1 cellular context compared by ENCODE assay signal in the genomic region with DNA sequence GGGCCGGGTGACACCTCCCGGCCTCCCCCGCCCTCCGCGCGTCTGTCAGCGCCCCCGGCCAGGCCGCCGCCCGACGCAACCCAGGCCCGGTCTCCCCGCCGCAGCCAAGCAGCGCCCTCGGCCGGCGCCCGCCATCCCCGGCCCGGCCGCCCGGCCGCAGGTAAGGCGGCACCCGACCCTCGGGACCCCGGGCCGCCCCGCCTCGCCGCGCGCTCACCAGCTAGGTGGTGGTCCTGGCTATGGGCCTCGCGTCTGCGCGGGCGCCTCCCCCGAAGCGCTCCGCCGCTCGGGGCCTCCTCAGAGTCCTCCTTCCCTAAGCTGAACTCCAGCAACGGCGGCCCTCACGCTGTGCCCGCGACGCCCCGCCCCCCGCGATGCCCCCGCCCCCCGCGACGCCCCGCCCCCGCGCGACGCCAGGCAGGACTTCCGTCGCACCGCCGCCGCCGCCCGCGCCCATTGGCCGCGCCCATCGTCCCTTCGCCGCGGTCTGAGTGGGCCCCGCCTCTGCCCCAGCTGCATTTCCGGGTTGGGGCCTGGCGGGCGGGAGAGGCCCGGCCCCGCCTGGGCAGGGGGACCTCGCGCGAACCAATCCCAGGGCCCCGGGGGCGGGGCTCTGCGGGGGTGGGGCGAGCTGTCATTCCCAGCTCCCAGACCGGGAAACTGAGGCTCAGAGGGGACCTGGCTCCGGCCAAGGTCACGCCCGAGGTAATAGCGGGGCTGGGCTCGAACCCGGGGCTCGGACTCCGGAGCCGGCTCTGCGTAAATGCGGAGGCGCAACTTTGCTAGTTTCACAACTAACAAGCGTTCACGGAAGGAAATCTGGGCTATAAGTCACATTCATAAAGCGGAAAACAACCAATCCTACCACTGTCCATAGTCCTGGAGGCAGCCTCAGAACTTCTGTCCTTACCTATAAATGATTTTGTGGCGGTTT.
TF ChIP-seq lines count a peak whose summit lies in the region.

No MANE protein-coding gene starts in this region.

TF ChIP-seq in HepG2, 621 proteins besides CTCF, POLR2A, EP300 and RAD21 (continued from another document and continues in another):
- TF ChIP-seq, protein P1, sequence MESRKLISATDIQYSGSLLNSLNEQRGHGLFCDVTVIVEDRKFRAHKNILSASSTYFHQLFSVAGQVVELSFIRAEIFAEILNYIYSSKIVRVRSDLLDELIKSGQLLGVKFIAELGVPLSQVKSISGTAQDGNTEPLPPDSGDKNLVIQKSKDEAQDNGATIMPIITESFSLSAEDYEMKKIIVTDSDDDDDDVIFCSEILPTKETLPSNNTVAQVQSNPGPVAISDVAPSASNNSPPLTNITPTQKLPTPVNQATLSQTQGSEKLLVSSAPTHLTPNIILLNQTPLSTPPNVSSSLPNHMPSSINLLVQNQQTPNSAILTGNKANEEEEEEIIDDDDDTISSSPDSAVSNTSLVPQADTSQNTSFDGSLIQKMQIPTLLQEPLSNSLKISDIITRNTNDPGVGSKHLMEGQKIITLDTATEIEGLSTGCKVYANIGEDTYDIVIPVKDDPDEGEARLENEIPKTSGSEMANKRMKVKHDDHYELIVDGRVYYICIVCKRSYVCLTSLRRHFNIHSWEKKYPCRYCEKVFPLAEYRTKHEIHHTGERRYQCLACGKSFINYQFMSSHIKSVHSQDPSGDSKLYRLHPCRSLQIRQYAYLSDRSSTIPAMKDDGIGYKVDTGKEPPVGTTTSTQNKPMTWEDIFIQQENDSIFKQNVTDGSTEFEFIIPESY (CRISPR knock-in tag; IDR thresholded peaks at IDR 0.05) = no peak
- peak; percentile 55 for TF ChIP-seq PHF8 (CRISPR knock-in tag; IDR thresholded peaks at IDR 0.05)
- TF ChIP-seq MATR3 (CRISPR knock-in tag; IDR thresholded peaks at IDR 0.05) = no peak
- no peak for TF ChIP-seq ZNF10 (CRISPR knock-in tag; IDR thresholded peaks at IDR 0.05; ENCODE audit: borderline replicate concordance, low read depth)
- peak; percentile 71 for TF ChIP-seq PPARG (CRISPR knock-in tag; conservative IDR thresholded peaks at IDR 0.05)
- TF ChIP-seq FOSL1 (CRISPR knock-in tag; IDR thresholded peaks at IDR 0.05; ENCODE audit: borderline replicate concordance) = no peak
- TF ChIP-seq ZZZ3 (CRISPR knock-in tag; IDR thresholded peaks at IDR 0.05; ENCODE audit: borderline replicate concordance) = no peak
- TF ChIP-seq PCBP2 (optimal IDR thresholded peaks at IDR 0.05; ENCODE audit: low read depth, low read length, poor library complexity, severe bottlenecking) = no peak
- no peak for TF ChIP-seq GFI1 (CRISPR knock-in tag; IDR thresholded peaks at IDR 0.05; ENCODE audit: borderline replicate concordance)
- TF ChIP-seq, protein P2, sequence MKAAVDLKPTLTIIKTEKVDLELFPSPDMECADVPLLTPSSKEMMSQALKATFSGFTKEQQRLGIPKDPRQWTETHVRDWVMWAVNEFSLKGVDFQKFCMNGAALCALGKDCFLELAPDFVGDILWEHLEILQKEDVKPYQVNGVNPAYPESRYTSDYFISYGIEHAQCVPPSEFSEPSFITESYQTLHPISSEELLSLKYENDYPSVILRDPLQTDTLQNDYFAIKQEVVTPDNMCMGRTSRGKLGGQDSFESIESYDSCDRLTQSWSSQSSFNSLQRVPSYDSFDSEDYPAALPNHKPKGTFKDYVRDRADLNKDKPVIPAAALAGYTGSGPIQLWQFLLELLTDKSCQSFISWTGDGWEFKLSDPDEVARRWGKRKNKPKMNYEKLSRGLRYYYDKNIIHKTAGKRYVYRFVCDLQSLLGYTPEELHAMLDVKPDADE (CRISPR knock-in tag; IDR thresholded peaks at IDR 0.05) = no peak
- TF ChIP-seq HDAC2 (CRISPR knock-in tag; IDR thresholded peaks at IDR 0.05) = no peak
- no peak for TF ChIP-seq TCF7L2 (IDR thresholded peaks at IDR 0.05; ENCODE audit: low read depth, low read length)
- TF ChIP-seq HDAC6 (IDR thresholded peaks at IDR 0.05; ENCODE audit: low read depth, low read length) = no peak
- no peak for TF ChIP-seq MED8 (CRISPR knock-in tag; IDR thresholded peaks at IDR 0.05; ENCODE audit: insufficient replicate concordance)
- no peak for TF ChIP-seq JUND (CRISPR knock-in tag; IDR thresholded peaks at IDR 0.05)
- TF ChIP-seq, protein P3, sequence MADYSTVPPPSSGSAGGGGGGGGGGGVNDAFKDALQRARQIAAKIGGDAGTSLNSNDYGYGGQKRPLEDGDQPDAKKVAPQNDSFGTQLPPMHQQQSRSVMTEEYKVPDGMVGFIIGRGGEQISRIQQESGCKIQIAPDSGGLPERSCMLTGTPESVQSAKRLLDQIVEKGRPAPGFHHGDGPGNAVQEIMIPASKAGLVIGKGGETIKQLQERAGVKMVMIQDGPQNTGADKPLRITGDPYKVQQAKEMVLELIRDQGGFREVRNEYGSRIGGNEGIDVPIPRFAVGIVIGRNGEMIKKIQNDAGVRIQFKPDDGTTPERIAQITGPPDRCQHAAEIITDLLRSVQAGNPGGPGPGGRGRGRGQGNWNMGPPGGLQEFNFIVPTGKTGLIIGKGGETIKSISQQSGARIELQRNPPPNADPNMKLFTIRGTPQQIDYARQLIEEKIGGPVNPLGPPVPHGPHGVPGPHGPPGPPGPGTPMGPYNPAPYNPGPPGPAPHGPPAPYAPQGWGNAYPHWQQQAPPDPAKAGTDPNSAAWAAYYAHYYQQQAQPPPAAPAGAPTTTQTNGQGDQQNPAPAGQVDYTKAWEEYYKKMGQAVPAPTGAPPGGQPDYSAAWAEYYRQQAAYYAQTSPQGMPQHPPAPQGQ (CRISPR knock-in tag; IDR thresholded peaks at IDR 0.05; ENCODE audit: borderline replicate concordance) = no peak
- no peak for TF ChIP-seq ZNF256 (CRISPR knock-in tag; conservative IDR thresholded peaks at IDR 0.05)
- no peak for TF ChIP-seq ZNF567 (CRISPR knock-in tag; IDR thresholded peaks at IDR 0.05; ENCODE audit: borderline replicate concordance)
- TF ChIP-seq, protein P4, sequence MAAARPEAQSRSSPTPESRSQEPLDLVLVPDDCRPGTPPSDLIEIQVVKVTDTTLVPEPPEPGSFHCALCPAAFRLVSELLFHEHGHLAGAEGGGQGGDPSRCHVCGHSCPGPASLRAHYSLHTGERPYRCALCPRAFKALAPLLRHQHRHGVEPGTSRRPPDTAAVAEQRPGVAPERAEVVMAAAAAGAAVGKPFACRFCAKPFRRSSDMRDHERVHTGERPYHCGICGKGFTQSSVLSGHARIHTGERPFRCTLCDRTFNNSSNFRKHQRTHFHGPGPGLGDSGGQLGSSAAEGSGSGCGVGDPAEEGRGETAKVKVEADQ (CRISPR knock-in tag; IDR thresholded peaks at IDR 0.05; ENCODE audit: borderline replicate concordance) = no peak
- no peak for TF ChIP-seq ZNF383 (CRISPR knock-in tag; IDR thresholded peaks at IDR 0.05; ENCODE audit: borderline replicate concordance)
- 0 out of 2 replicates have a peak, but pooled peaks have one; percentile 31 for TF ChIP-seq GTF2F1 (IDR thresholded peaks at IDR 0.05; ENCODE audit: low read length)
- TF ChIP-seq TCF7 (IDR thresholded peaks at IDR 0.05; ENCODE audit: low read depth) = no peak
- no peak for TF ChIP-seq ZFP41 (CRISPR knock-in tag; IDR thresholded peaks at IDR 0.05; ENCODE audit: borderline replicate concordance)
- TF ChIP-seq, protein P5, sequence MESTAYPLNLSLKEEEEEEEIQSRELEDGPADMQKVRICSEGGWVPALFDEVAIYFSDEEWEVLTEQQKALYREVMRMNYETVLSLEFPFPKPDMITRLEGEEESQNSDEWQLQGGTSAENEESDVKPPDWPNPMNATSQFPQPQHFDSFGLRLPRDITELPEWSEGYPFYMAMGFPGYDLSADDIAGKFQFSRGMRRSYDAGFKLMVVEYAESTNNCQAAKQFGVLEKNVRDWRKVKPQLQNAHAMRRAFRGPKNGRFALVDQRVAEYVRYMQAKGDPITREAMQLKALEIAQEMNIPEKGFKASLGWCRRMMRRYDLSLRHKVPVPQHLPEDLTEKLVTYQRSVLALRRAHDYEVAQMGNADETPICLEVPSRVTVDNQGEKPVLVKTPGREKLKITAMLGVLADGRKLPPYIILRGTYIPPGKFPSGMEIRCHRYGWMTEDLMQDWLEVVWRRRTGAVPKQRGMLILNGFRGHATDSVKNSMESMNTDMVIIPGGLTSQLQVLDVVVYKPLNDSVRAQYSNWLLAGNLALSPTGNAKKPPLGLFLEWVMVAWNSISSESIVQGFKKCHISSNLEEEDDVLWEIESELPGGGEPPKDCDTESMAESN (CRISPR knock-in tag; conservative IDR thresholded peaks at IDR 0.05) = no peak
- TF ChIP-seq, protein P6, sequence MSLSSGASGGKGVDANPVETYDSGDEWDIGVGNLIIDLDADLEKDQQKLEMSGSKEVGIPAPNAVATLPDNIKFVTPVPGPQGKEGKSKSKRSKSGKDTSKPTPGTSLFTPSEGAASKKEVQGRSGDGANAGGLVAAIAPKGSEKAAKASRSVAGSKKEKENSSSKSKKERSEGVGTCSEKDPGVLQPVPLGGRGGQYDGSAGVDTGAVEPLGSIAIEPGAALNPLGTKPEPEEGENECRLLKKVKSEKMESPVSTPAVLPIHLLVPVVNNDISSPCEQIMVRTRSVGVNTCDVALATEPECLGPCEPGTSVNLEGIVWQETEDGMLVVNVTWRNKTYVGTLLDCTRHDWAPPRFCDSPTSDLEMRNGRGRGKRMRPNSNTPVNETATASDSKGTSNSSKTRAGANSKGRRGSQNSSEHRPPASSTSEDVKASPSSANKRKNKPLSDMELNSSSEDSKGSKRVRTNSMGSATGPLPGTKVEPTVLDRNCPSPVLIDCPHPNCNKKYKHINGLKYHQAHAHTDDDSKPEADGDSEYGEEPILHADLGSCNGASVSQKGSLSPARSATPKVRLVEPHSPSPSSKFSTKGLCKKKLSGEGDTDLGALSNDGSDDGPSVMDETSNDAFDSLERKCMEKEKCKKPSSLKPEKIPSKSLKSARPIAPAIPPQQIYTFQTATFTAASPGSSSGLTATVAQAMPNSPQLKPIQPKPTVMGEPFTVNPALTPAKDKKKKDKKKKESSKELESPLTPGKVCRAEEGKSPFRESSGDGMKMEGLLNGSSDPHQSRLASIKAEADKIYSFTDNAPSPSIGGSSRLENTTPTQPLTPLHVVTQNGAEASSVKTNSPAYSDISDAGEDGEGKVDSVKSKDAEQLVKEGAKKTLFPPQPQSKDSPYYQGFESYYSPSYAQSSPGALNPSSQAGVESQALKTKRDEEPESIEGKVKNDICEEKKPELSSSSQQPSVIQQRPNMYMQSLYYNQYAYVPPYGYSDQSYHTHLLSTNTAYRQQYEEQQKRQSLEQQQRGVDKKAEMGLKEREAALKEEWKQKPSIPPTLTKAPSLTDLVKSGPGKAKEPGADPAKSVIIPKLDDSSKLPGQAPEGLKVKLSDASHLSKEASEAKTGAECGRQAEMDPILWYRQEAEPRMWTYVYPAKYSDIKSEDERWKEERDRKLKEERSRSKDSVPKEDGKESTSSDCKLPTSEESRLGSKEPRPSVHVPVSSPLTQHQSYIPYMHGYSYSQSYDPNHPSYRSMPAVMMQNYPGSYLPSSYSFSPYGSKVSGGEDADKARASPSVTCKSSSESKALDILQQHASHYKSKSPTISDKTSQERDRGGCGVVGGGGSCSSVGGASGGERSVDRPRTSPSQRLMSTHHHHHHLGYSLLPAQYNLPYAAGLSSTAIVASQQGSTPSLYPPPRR (CRISPR knock-in tag; IDR thresholded peaks at IDR 0.05; ENCODE audit: borderline replicate concordance) = no peak
- TF ChIP-seq, protein P7, sequence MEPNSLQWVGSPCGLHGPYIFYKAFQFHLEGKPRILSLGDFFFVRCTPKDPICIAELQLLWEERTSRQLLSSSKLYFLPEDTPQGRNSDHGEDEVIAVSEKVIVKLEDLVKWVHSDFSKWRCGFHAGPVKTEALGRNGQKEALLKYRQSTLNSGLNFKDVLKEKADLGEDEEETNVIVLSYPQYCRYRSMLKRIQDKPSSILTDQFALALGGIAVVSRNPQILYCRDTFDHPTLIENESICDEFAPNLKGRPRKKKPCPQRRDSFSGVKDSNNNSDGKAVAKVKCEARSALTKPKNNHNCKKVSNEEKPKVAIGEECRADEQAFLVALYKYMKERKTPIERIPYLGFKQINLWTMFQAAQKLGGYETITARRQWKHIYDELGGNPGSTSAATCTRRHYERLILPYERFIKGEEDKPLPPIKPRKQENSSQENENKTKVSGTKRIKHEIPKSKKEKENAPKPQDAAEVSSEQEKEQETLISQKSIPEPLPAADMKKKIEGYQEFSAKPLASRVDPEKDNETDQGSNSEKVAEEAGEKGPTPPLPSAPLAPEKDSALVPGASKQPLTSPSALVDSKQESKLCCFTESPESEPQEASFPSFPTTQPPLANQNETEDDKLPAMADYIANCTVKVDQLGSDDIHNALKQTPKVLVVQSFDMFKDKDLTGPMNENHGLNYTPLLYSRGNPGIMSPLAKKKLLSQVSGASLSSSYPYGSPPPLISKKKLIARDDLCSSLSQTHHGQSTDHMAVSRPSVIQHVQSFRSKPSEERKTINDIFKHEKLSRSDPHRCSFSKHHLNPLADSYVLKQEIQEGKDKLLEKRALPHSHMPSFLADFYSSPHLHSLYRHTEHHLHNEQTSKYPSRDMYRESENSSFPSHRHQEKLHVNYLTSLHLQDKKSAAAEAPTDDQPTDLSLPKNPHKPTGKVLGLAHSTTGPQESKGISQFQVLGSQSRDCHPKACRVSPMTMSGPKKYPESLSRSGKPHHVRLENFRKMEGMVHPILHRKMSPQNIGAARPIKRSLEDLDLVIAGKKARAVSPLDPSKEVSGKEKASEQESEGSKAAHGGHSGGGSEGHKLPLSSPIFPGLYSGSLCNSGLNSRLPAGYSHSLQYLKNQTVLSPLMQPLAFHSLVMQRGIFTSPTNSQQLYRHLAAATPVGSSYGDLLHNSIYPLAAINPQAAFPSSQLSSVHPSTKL (CRISPR knock-in tag; IDR thresholded peaks at IDR 0.05) = no peak
- TF ChIP-seq ERF (CRISPR knock-in tag; IDR thresholded peaks at IDR 0.05) = no peak
- TF ChIP-seq, protein P8, sequence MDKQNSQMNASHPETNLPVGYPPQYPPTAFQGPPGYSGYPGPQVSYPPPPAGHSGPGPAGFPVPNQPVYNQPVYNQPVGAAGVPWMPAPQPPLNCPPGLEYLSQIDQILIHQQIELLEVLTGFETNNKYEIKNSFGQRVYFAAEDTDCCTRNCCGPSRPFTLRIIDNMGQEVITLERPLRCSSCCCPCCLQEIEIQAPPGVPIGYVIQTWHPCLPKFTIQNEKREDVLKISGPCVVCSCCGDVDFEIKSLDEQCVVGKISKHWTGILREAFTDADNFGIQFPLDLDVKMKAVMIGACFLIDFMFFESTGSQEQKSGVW (CRISPR knock-in tag; IDR thresholded peaks at IDR 0.05; ENCODE audit: borderline replicate concordance) = no peak
- 0 out of 2 replicates have a peak, but pooled peaks have one; percentile 20 for TF ChIP-seq RXRB (CRISPR knock-in tag; IDR thresholded peaks at IDR 0.05; ENCODE audit: borderline replicate concordance)
- no peak for TF ChIP-seq EEA1 (CRISPR knock-in tag; IDR thresholded peaks at IDR 0.05; ENCODE audit: borderline replicate concordance)
- TF ChIP-seq ZNF160 (CRISPR knock-in tag; IDR thresholded peaks at IDR 0.05) = no peak
- peak; percentile 80 for TF ChIP-seq GABPA (IDR thresholded peaks at IDR 0.05; ENCODE audit: low read depth, low read length)
- TF ChIP-seq GABPA (CRISPR knock-in tag; IDR thresholded peaks at IDR 0.05; ENCODE audit: low read depth) = peak; percentile 74
- TF ChIP-seq, protein P9, sequence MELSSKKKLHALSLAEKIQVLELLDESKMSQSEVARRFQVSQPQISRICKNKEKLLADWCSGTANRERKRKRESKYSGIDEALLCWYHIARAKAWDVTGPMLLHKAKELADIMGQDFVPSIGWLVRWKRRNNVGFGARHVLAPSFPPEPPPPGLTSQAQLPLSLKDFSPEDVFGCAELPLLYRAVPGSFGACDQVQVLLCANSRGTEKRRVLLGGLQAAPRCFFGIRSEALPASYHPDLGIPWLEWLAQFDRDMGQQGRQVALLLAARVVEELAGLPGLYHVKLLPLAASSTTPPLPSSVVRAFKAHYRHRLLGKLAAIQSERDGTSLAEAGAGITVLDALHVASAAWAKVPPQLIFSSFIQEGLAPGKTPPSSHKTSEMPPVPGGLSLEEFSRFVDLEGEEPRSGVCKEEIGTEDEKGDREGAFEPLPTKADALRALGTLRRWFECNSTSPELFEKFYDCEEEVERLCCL (CRISPR knock-in tag; IDR thresholded peaks at IDR 0.05; ENCODE audit: borderline replicate concordance) = no peak
- TF ChIP-seq ZNF773 (CRISPR knock-in tag; IDR thresholded peaks at IDR 0.05; ENCODE audit: borderline replicate concordance) = no peak
- TF ChIP-seq ZNF367 (CRISPR knock-in tag; IDR thresholded peaks at IDR 0.05; ENCODE audit: borderline replicate concordance) = no peak
- peak; percentile 51 for TF ChIP-seq HDAC1 (CRISPR knock-in tag; IDR thresholded peaks at IDR 0.05)
- TF ChIP-seq BCL6 (CRISPR knock-in tag; IDR thresholded peaks at IDR 0.05) = no peak
